Comparison of ENCODE assay signal across 11 cellular contexts in the genomic region with DNA sequence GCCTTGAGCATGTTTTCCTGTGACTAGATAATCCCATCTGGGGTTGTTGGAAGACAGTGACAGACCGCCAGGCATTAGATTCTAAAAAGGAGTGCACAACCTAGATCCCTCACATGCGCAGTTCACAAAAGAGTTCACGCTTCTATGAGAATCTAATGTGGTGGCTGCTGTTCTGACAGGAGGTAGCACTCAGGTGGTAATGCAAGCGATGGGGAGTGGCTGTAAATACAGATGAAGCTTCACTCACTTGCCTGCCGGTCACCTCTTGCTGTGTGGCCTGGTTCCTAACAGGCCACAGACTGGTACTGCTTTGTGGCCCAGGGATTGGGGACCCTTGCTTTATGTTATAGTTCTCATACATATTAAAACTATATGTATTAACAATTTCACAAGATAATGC.
"Had no signal": no experiment of that assay in that cellular context is flagged by ENCODE, and none has a peak within 500 bp of the region (broad histone marks: within the 10 kb centered on the region; RNA-seq: fewer than 3 reads in every experiment).

No MANE protein-coding gene starts in this region.

- H2AFZ ChIP-seq: GM23248, GM23338 had no signal

- ATAC-seq: GM23338, HCT116 had no signal

- H3K4me1 ChIP-seq: HAP-1 had no signal

- H3K9ac ChIP-seq: GM23248 had no signal

- FAIRE-seq: H1, H54 had no signal

- H3K36me3 ChIP-seq: HAP-1 had no signal

- H3K27ac Mint-ChIP-seq: GM23338, H9, HFFc6 had no signal

- H3K4me3 Mint-ChIP-seq: GM23338, H9, HFFc6 had no signal

- H3K9me3 ChIP-seq: HAP-1 had no signal

- H3K4me2 ChIP-seq: GM23338 had no signal

- H3K27ac ChIP-seq: GM23248 had no signal

- H3K4me1 Mint-ChIP-seq: GM23338, H9 had no signal

- H3K9me3 Mint-ChIP-seq: GM23338 had no signal

- DNase-seq: GM23248, GOT3, H7, H9, HCEC 1CT, HFFc6 had no signal

- H3K4me3 ChIP-seq: GM23248, GM23338, HAP-1 had no signal
